18 cellular contexts compared by ENCODE assay signal in the genomic region with DNA sequence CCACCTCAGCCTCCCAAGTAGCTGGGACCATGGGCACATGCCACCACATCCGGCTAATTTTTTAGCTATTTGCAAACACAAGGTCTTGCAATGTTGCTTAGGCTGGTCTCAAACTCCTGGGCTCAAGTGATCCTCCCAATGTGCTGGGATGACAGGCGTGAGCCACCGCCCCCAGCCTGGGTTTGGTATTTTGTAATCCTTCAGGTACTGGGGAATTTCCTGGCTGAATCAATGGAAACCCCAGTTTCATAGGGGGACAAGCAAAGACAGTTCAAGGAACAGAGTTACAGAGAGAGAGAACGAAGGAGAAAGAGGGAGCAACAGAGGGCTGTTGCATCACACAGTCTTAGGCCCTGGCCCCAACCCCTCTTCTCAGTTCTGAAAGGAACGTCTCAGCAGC. TPM values are rescaled to one million over a fixed set of nuclear protein-coding genes. Genes with fewer than 3 reads are reported as not detected.
"Had no signal": no experiment of that assay in that cellular context is flagged by ENCODE, and none has a peak within 500 bp of the region (broad histone marks: within the 10 kb centered on the region; RNA-seq: fewer than 3 reads in every experiment).

No MANE protein-coding gene starts in this region.

- ATAC-seq: activated CD8-positive, alpha-beta T cell treated with anti-CD3 and anti-CD28 coated beads, Interleukin-2, amount 10 ng/mL, durations not matched to agents 7 days and 5 days; foreskin keratinocyte; left ventricle myocardium superior; right cardiac atrium had no signal

- H3K4me1 ChIP-seq: foreskin keratinocyte had no signal

- H3K36me3 ChIP-seq: transverse colon had no signal

- H3K27ac ChIP-seq: foreskin keratinocyte, parathyroid adenoma, transverse colon had no signal

- H3K9ac ChIP-seq: parathyroid adenoma had no signal

- FAIRE-seq: endometrium, urothelium cell line had no signal

- H3K27me3 ChIP-seq: foreskin keratinocyte, transverse colon had no signal

- H3K4me3 ChIP-seq: transverse colon had no signal

- H3K79me2 ChIP-seq: parathyroid adenoma had no signal

- H3K9me3 ChIP-seq: transverse colon had no signal

- DNase-seq: activated CD4-positive, alpha-beta T cell treated with anti-CD3 and anti-CD28 coated beads for 48 hours; activated CD4-positive, CD25-positive, alpha-beta regulatory T cell; activated CD8-positive, alpha-beta T cell treated with anti-CD3 and anti-CD28 coated beads, Interleukin-2, amount 10 ng/mL, durations not matched to agents 7 days and 5 days; activated naive CD4-positive, alpha-beta T cell treated with Interleukin-2 at 50 U/mL for 16 hours; activated naive CD8-positive, alpha-beta T cell treated with anti-CD3 and anti-CD28 coated beads for 36 hours; effector CD4-positive, alpha-beta T cell; foreskin keratinocyte; left ventricle myocardium superior; midbrain; stimulated activated CD4-positive, alpha-beta T cell treated with anti-CD3 and anti-CD28 coated beads, Interleukin-12 subunit alpha, Interleukin-12 subunit beta, amount 100 ng/mL, for 4 hours; stimulated activated CD4-positive, alpha-beta T cell treated with anti-CD3 and anti-CD28 coated beads, Interleukin-4, amount 100 ng/mL, for 4 hours; transverse colon had no signal

- H2AFZ ChIP-seq: parathyroid adenoma had no signal

RNA-seq across cellular contexts. Expression of gene RAB44, which starts 35.7 kb away (rescaled TPM):
- total RNA-seq: activated CD8-positive, alpha-beta T cell treated with anti-CD3 and anti-CD28 coated beads, Interleukin-2, amount 10 ng/mL, durations not matched to agents 7 days and 5 days; activated naive CD8-positive, alpha-beta T cell treated with anti-CD3 and anti-CD28 coated beads for 36 hours; foreskin keratinocyte; kidney epithelial cell; pulmonary artery endothelial cell had no signal
- polyA plus RNA-seq: right cardiac atrium had no signal
